In the genomic region with DNA sequence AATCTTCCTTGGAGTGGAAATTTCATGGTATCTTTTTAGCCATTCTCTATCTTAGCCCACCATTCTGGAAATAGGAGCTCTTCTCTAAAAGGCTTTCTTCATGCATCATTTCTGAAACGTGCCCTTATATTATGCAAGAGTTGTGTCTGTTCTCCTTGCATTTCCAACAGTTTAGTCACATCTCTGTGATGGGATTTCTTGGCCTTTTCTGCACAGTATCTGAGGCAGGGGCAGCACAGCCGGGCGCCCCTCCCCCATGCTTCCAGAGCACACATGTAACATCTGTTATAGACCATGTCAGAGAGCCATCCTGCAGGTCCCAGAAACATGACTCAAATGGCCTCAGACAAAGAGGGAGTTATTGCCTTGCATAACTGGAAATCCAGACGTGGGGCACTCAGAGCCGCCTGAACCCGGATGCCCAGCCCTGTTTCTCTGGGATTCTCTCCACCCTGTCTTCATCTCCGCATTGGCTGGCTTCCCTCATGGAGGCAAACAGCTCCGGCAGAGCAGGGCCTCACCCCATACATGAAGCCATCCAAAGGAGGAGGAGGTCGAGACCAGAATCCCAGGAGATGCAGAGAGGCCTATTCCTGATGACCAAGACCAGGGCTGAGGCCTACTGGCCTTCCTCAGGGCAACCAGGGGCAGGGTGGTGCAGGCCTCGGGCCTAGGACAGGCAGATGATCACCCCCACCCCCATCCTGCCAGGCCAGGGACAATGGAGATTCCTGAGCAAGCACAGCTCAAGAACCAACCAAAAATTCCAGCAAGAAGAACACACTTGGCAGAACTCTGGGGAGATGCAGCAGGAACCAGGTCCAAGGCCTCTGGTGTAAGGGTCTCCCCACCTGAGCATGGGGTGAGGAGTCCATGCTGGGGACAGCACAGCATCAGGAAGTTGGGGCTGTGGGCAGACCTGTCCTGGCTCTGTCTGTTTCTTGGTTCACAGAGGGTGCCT, we compare ENCODE assay signal across 16 cellular contexts.
A peak's percentile ranks its signal among the peaks of the same experiment; 100 is the strongest.
DNase-seq lines count a peak whose midpoint lies in the region; ATAC-seq and TF ChIP-seq lines count a peak whose summit lies in the region.
"Had no signal": no experiment of that assay in that cellular context is flagged by ENCODE, and none has a peak within 500 bp of the region (broad histone marks: within the 10 kb centered on the region; RNA-seq: fewer than 3 reads in every experiment).

No MANE protein-coding gene starts in this region.

- H3K27ac Mint-ChIP-seq in endodermal cell, result no peak overlapping the region
- H3K27ac Mint-ChIP-seq in progenitor cell of endocrine pancreas, result no peak overlapping the region
- H3K27ac Mint-ChIP-seq in activated naive CD4-positive, alpha-beta T cell treated with anti-CD3 and anti-CD28 coated beads, Interleukin-2, amount 50 U/mL, for 72 hours, result no peak overlapping the region
- H3K27ac Mint-ChIP-seq in natural killer cell treated with Interleukin-12 subunit alpha and Interleukin-12 subunit beta and Interleukin-15 and Interleukin-18, amount 100 ng/mL, for 72 hours, result no peak overlapping the region
- H3K27ac Mint-ChIP-seq: activated naive CD8-positive, alpha-beta T cell treated with anti-CD3 and anti-CD28 coated beads, Interleukin-2, amount 10 ng/mL, durations not matched to agents 7 days and 5 days; CD4-positive, CD25-positive, alpha-beta regulatory T cell; stimulated activated naive CD8-positive, alpha-beta T cell treated with anti-CD3 and anti-CD28 coated beads, Interleukin-15, Interleukin-2, amounts not matched to agents 100 ng/mL and 50 ng/mL, for 24 hours had no signal

- no peaks in the 10 kb centered on the region for H3K9me3 ChIP-seq in MM.1S (replicated peaks; ENCODE audit: insufficient read depth, low read length)
- no peaks in the 10 kb centered on the region for H3K9me3 ChIP-seq in endodermal cell (ENCODE audit: control insufficient read depth, low read length)
- no peaks in the 10 kb centered on the region for H3K9me3 ChIP-seq in PC-3 (ENCODE audit: low read length)

- H3K4me1 ChIP-seq in MM.1S (ENCODE audit: low read length), result peaks cover 17% of the 10 kb centered on the region
- no peaks in the 10 kb centered on the region for H3K4me1 ChIP-seq in endodermal cell (ENCODE audit: control insufficient read depth, insufficient read depth, low read length)
- no peaks in the 10 kb centered on the region for H3K4me1 ChIP-seq in PC-3 (ENCODE audit: insufficient read depth, low read length)

- no peaks in the 10 kb centered on the region for H3K9me2 ChIP-seq in MM.1S (replicated peaks; ENCODE audit: insufficient read depth, low read length)
- no peaks in the 10 kb centered on the region for H3K9me2 ChIP-seq in PC-3 (replicated peaks; ENCODE audit: low read length)

- H3K36me3 ChIP-seq in MM.1S (replicated peaks; ENCODE audit: insufficient read depth, low read length) (no peaks in the 10 kb centered on the region), endodermal cell (ENCODE audit: control insufficient read depth, insufficient read depth, low read length) (no peaks in the 10 kb centered on the region), PC-3 (ENCODE audit: low read depth, low read length) (no peaks in the 10 kb centered on the region)
- H3K36me3 ChIP-seq: heart left ventricle had no signal

- DNase-seq in NCI-H82 (lab: John Stamatoyannopoulos, UW), result peak; percentile 23
- DNase-seq in NCI-H82 treated with DMSO at 0.1 percent for 48 hours (lab: John Stamatoyannopoulos, UW; ENCODE audit: unreplicated experiment), result no peak
- peak; percentile 4 for DNase-seq in MM.1S
- DNase-seq in endodermal cell, result peak; percentile 30
- DNase-seq in progenitor cell of endocrine pancreas (ENCODE audit: low spot score, unreplicated experiment), result peak; percentile 6
- DNase-seq in activated naive CD4-positive, alpha-beta T cell treated with anti-CD3 and anti-CD28 coated beads, Interleukin-2, amount 50 U/mL, for 72 hours (ENCODE audit: low spot score in 2 of 2), result no peak
- DNase-seq in natural killer cell treated with Interleukin-12 subunit alpha and Interleukin-12 subunit beta and Interleukin-15 and Interleukin-18, amount 100 ng/mL, for 72 hours (ENCODE audit: low spot score), result no peak
- DNase-seq in PC-3, result no peak
- DNase-seq: activated CD4-positive, CD25-positive, alpha-beta regulatory T cell; activated naive CD8-positive, alpha-beta T cell treated with anti-CD3 and anti-CD28 coated beads, Interleukin-2, amount 10 ng/mL, durations not matched to agents 7 days and 5 days; CD4-positive, CD25-positive, alpha-beta regulatory T cell; NCI-H187 treated with DMSO at 0.1 percent for 48 hours; NCI-H510A treated with DMSO at 0.1 percent for 48 hours had no signal

- peaks cover 4% of the 10 kb centered on the region for H3K4me1 Mint-ChIP-seq in endodermal cell
- no peaks in the 10 kb centered on the region for H3K4me1 Mint-ChIP-seq in progenitor cell of endocrine pancreas (ENCODE audit: low read depth)
- H3K4me1 Mint-ChIP-seq in natural killer cell treated with Interleukin-12 subunit alpha and Interleukin-12 subunit beta and Interleukin-15 and Interleukin-18, amount 100 ng/mL, for 72 hours (ENCODE audit: low read depth in 2 of 2), result no peaks in the 10 kb centered on the region
- H3K4me1 Mint-ChIP-seq: activated naive CD8-positive, alpha-beta T cell treated with anti-CD3 and anti-CD28 coated beads, Interleukin-2, amount 10 ng/mL, durations not matched to agents 7 days and 5 days; CD4-positive, CD25-positive, alpha-beta regulatory T cell had no signal

- intact Hi-C loops in PC-3 (cut with micrococcal nuclease), result no loop called here

- 82 to 86% methylated on average over 5 to 10 of the region's 10 CpGs for WGBS in endodermal cell (ENCODE audit: insufficient coverage in 1 of 2, insufficient read length in 1 of 2), 2 experiments

- H2AFZ ChIP-seq in MM.1S (ENCODE audit: low read length) (no peak overlapping the region), PC-3 (ENCODE audit: low read length) (no peak overlapping the region)

- H3K4me3 Mint-ChIP-seq in endodermal cell (no peak overlapping the region), progenitor cell of endocrine pancreas (ENCODE audit: low read depth) (no peak overlapping the region)
- no peak overlapping the region for H3K4me3 Mint-ChIP-seq in natural killer cell treated with Interleukin-12 subunit alpha and Interleukin-12 subunit beta and Interleukin-15 and Interleukin-18, amount 100 ng/mL, for 72 hours
- H3K4me3 Mint-ChIP-seq: activated naive CD8-positive, alpha-beta T cell treated with anti-CD3 and anti-CD28 coated beads, Interleukin-2, amount 10 ng/mL, durations not matched to agents 7 days and 5 days; CD4-positive, CD25-positive, alpha-beta regulatory T cell; stimulated activated naive CD8-positive, alpha-beta T cell treated with anti-CD3 and anti-CD28 coated beads, Interleukin-15, Interleukin-2, amounts not matched to agents 100 ng/mL and 50 ng/mL, for 24 hours had no signal

- H3K9me3 Mint-ChIP-seq in endodermal cell, result no peaks in the 10 kb centered on the region
- H3K9me3 Mint-ChIP-seq in progenitor cell of endocrine pancreas (ENCODE audit: low read depth), result no peaks in the 10 kb centered on the region
- H3K9me3 Mint-ChIP-seq in activated naive CD4-positive, alpha-beta T cell treated with anti-CD3 and anti-CD28 coated beads, Interleukin-2, amount 50 U/mL, for 72 hours, result no peaks in the 10 kb centered on the region
- H3K9me3 Mint-ChIP-seq in natural killer cell treated with Interleukin-12 subunit alpha and Interleukin-12 subunit beta and Interleukin-15 and Interleukin-18, amount 100 ng/mL, for 72 hours, result no peaks in the 10 kb centered on the region
- H3K9me3 Mint-ChIP-seq: activated naive CD8-positive, alpha-beta T cell treated with anti-CD3 and anti-CD28 coated beads, Interleukin-2, amount 10 ng/mL, durations not matched to agents 7 days and 5 days; stimulated activated naive CD8-positive, alpha-beta T cell treated with anti-CD3 and anti-CD28 coated beads, Interleukin-15, Interleukin-2, amounts not matched to agents 100 ng/mL and 50 ng/mL, for 24 hours had no signal

- no peak overlapping the region for H3K9ac ChIP-seq in MM.1S (ENCODE audit: low read length)
- H3K9ac ChIP-seq in endodermal cell (ENCODE audit: extremely low read depth, low read length, poor library complexity, severe bottlenecking), result no peak overlapping the region
- no peak overlapping the region for H3K9ac ChIP-seq in PC-3 (ENCODE audit: low read length)

- POLR2A ChIA-PET in PC-3 (lab: Charles Lee; ENCODE audit: unreplicated experiment), result no interaction called here

- ATAC-seq in activated naive CD4-positive, alpha-beta T cell treated with anti-CD3 and anti-CD28 coated beads, Interleukin-2, amount 50 U/mL, for 72 hours, result no peak
- ATAC-seq in natural killer cell treated with Interleukin-12 subunit alpha and Interleukin-12 subunit beta and Interleukin-15 and Interleukin-18, amount 100 ng/mL, for 72 hours, result no peak
- ATAC-seq in PC-3, result no peak
- ATAC-seq: heart left ventricle, Panc1 had no signal

- no peaks in the 10 kb centered on the region for H3F3A ChIP-seq in MM.1S (ENCODE audit: insufficient read depth, low read length)
- H3F3A ChIP-seq in PC-3 (ENCODE audit: low read length, unreplicated experiment), result no peaks in the 10 kb centered on the region

- CTCF ChIA-PET in PC-3 (lab: Charles Lee), result no interaction called here

- H3K4me2 ChIP-seq in MM.1S (ENCODE audit: low read depth, low read length) (no peak overlapping the region), PC-3 (ENCODE audit: low read length) (no peak overlapping the region)

- no peak overlapping the region for H3K4me3 ChIP-seq in MM.1S (ENCODE audit: low read length)
- H3K4me3 ChIP-seq in endodermal cell (ENCODE audit: low read length), result no peak overlapping the region
- no peak overlapping the region for H3K4me3 ChIP-seq in PC-3 (ENCODE audit: low read length)
- H3K4me3 ChIP-seq: heart left ventricle had no signal

- H3K36me3 Mint-ChIP-seq in endodermal cell (ENCODE audit: low read depth) (no peaks in the 10 kb centered on the region), progenitor cell of endocrine pancreas (ENCODE audit: insufficient read depth) (no peaks in the 10 kb centered on the region)
- H3K36me3 Mint-ChIP-seq in activated naive CD4-positive, alpha-beta T cell treated with anti-CD3 and anti-CD28 coated beads, Interleukin-2, amount 50 U/mL, for 72 hours, result no peaks in the 10 kb centered on the region
- H3K36me3 Mint-ChIP-seq in natural killer cell treated with Interleukin-12 subunit alpha and Interleukin-12 subunit beta and Interleukin-15 and Interleukin-18, amount 100 ng/mL, for 72 hours, result no peaks in the 10 kb centered on the region
- H3K36me3 Mint-ChIP-seq: activated naive CD8-positive, alpha-beta T cell treated with anti-CD3 and anti-CD28 coated beads, Interleukin-2, amount 10 ng/mL, durations not matched to agents 7 days and 5 days; CD4-positive, CD25-positive, alpha-beta regulatory T cell had no signal

- H3K27ac ChIP-seq in MM.1S (ENCODE audit: low read length) (no peak overlapping the region), endodermal cell (ENCODE audit: low read depth, low read length) (no peak overlapping the region), PC-3 (ENCODE audit: low read length) (no peak overlapping the region)
- H3K27ac ChIP-seq: heart left ventricle had no signal

- no peaks in the 10 kb centered on the region for H3K27me3 ChIP-seq in MM.1S (replicated peaks; ENCODE audit: insufficient read depth, low read length)
- H3K27me3 ChIP-seq in endodermal cell (ENCODE audit: control insufficient read depth, insufficient read depth, low read length, poor library complexity, severe bottlenecking), result peaks cover 9% of the 10 kb centered on the region
- peaks cover 12% of the 10 kb centered on the region for H3K27me3 ChIP-seq in PC-3 (ENCODE audit: low read length)

- no peaks in the 10 kb centered on the region for H4K20me1 ChIP-seq in MM.1S (ENCODE audit: insufficient read depth, low read length)
- no peaks in the 10 kb centered on the region for H4K20me1 ChIP-seq in PC-3 (ENCODE audit: low read length)

- no TSS peak for BruUV-seq in PC-3 (replicated peaks; lab: Mats Ljungman, UMichigan)

- H3K79me2 ChIP-seq in MM.1S (ENCODE audit: low read length) (peaks cover under 1% of the 10 kb centered on the region; the same call in 1 of the 2 replicates), PC-3 (ENCODE audit: low read length) (no peaks in the 10 kb centered on the region)

- TF ChIP-seq CTCF in MM.1S (IDR thresholded peaks at IDR 0.05; ENCODE audit: low read length) (no peak), endodermal cell (conservative IDR thresholded peaks at IDR 0.05) (no peak), progenitor cell of endocrine pancreas (IDR thresholded peaks at IDR 0.05; ENCODE audit: unreplicated experiment) (no peak), PC-3 (conservative IDR thresholded peaks at IDR 0.05; ENCODE audit: low read depth, low read length) (no peak)

- H3K27me3 Mint-ChIP-seq in endodermal cell (ENCODE audit: insufficient read depth) (peaks cover 37% of the 10 kb centered on the region), progenitor cell of endocrine pancreas (peaks cover 38% of the 10 kb centered on the region)
- peaks cover 14 to 15% of the 10 kb centered on the region in 2 donors for H3K27me3 Mint-ChIP-seq in natural killer cell treated with Interleukin-12 subunit alpha and Interleukin-12 subunit beta and Interleukin-15 and Interleukin-18, amount 100 ng/mL, for 72 hours

Comparison
In these comparisons a context has a peak if more than half of its experiments do, and no peak if none do; other contexts are left out.
1. DNase-seq: peak in NCI-H82 (single experiment), MM.1S (single experiment), endodermal cell (single experiment) and progenitor cell of endocrine pancreas (single experiment); none in NCI-H82 treated with DMSO at 0.1 percent for 48 hours (single experiment), activated naive CD4-positive, alpha-beta T cell treated with anti-CD3 and anti-CD28 coated beads, Interleukin-2, amount 50 U/mL, for 72 hours (0 of 2), natural killer cell treated with Interleukin-12 subunit alpha and Interleukin-12 subunit beta and Interleukin-15 and Interleukin-18, amount 100 ng/mL, for 72 hours (single experiment) and PC-3 (single experiment).